26 cellular contexts compared by ENCODE assay signal in the genomic region with DNA sequence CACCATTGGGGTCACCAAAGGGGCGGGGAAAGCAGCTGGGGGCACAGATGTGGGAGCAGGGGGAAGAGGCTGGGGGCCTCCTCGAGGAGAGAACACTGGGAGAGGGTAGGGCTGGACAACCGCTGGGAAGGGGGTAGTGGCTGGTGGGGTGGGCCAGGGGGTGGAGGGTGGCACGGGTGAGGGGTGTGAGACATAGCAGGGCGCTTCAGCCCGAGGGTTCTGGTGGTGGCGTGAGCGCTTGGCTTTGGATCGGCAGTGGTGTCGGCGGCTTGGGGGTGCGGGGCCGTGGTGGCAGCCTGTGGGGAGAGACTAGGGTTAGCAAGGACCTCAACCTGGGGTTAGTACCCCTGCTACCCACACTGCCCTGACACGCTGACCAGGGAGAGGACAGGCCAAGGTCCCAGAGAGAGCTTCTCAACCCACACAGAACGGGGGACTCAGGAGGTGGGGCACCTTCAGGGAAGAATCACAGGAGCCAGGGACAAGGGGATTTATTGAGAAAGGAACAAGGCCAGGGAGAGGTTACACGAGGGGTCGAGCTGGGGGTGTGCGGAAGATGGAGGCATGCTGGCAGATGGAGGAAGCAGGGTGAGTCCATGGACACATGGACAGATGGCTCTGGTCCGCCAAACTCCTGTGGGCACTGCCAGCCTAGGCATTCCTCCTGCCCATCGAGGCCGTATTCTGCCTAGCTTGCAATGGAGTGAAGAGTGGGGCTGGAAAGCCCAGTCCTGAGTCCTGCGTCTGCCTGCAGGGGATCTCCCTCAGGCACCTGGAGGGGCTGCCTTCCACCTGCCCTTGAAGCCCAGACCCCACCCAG. TPM values are rescaled to one million over a fixed set of nuclear protein-coding genes. Genes with fewer than 3 reads are reported as not detected.
A peak's percentile ranks its signal among the peaks of the same experiment; 100 is the strongest.
DNase-seq lines count a peak whose midpoint lies in the region; ATAC-seq and TF ChIP-seq lines count a peak whose summit lies in the region.
"Had no signal": no experiment of that assay in that cellular context is flagged by ENCODE, and none has a peak within 500 bp of the region (broad histone marks: within the 10 kb centered on the region; RNA-seq: fewer than 3 reads in every experiment).

No MANE protein-coding gene starts in this region.

- peaks cover 2% of the 10 kb centered on the region for H3K4me1 Mint-ChIP-seq in CD8-positive, alpha-beta T cell (ENCODE audit: low read depth)
- H3K4me1 Mint-ChIP-seq in activated T-helper 17 cell treated with anti-CD3 and anti-CD28 coated beads, Interleukin-2, amount 50 U/mL, for 72 hours: peaks cover 4% of the 10 kb centered on the region
- H3K4me1 Mint-ChIP-seq: mesothelial cell of epicardium had no signal

- H3K4me3 Mint-ChIP-seq in CD8-positive, alpha-beta T cell: peak overlapping the region; percentile 15
- H3K4me3 Mint-ChIP-seq in activated T-helper 17 cell treated with anti-CD3 and anti-CD28 coated beads, Interleukin-2, amount 50 U/mL, for 72 hours: no peak overlapping the region
- H3K4me3 Mint-ChIP-seq: B cell; mesothelial cell of epicardium; T-helper 2 cell treated with Interferon-gamma antibody and Interleukin-4, amounts not matched to agents 5 μg/mL and 100 μg/mL, for 36 hours had no signal

- no peak for TF ChIP-seq POLR2A in gastroesophageal sphincter (IDR thresholded peaks at IDR 0.05)
- TF ChIP-seq POLR2A in gastrocnemius medialis (IDR thresholded peaks at IDR 0.05): peak in 1 of 2 donors; percentile 15

- no peak for TF ChIP-seq EP300 in gastroesophageal sphincter (IDR thresholded peaks at IDR 0.05)

- no peaks in the 10 kb centered on the region for H3K27me3 Mint-ChIP-seq in CD8-positive, alpha-beta T cell (ENCODE audit: low read depth)
- no peaks in the 10 kb centered on the region for H3K27me3 Mint-ChIP-seq in activated T-helper 17 cell treated with anti-CD3 and anti-CD28 coated beads, Interleukin-2, amount 50 U/mL, for 72 hours
- H3K27me3 Mint-ChIP-seq: B cell had no signal

- intact Hi-C loops in CD8-positive, alpha-beta T cell (cut with DNase I, micrococcal nuclease): no loop called here
- intact Hi-C loops in gastrocnemius medialis (cut with DNase I; ENCODE audit: low total_unique reads): no loop called here
- intact Hi-C loops in left colon (cut with DNase I, micrococcal nuclease): no loop called here

- CTCF ChIA-PET in CD8-positive, alpha-beta T cell (lab: Charles Lee): interaction anchor here (1.2 to 2.4 kb wide), 4 partner anchors 12 to 36 kb away, joined by 3 to 7 read pairs (median 6); a partner anchor contains a TSS

- peak overlapping the region; percentile 70 for H3K27ac Mint-ChIP-seq in CD8-positive, alpha-beta T cell
- peak overlapping the region; percentile 68 for H3K27ac Mint-ChIP-seq in activated T-helper 17 cell treated with anti-CD3 and anti-CD28 coated beads, Interleukin-2, amount 50 U/mL, for 72 hours
- H3K27ac Mint-ChIP-seq: B cell; mesothelial cell of epicardium; T-helper 2 cell treated with Interferon-gamma antibody and Interleukin-4, amounts not matched to agents 5 μg/mL and 100 μg/mL, for 36 hours had no signal

- WGBS in gastroesophageal sphincter (ENCODE audit: low coverage in 1 of 2), 2 donors: 88% methylated on average over 7 to 12 of the region's 22 CpGs

- H3K4me1 ChIP-seq in CD8-positive, alpha-beta T cell (ENCODE audit: insufficient read depth, low read length): peaks cover 8% of the 10 kb centered on the region
- H3K4me1 ChIP-seq in gastroesophageal sphincter (peaks cover 0 to 99% (median 7%) of the 10 kb centered on the region in 3 donors), gastrocnemius medialis (peaks cover 50 to 69% of the 10 kb centered on the region in 2 donors)

- peak in 2 of 7 experiments; percentile 14 to 51 for DNase-seq in CD8-positive, alpha-beta T cell
- DNase-seq in gastrocnemius medialis: no peak
- no peak for DNase-seq in hypothalamus (lab: John Stamatoyannopoulos, UW)
- no peak for DNase-seq in left colon
- DNase-seq in RKO (ENCODE audit: low spot score): no peak
- DNase-seq in activated CD4-positive, alpha-beta T cell treated with anti-CD3 and anti-CD28 coated beads, Interleukin-2, amount 50 U/mL, for 4 hours: no peak
- DNase-seq: activated CD4-positive, CD25-positive, alpha-beta regulatory T cell; activated CD8-positive, alpha-beta memory T cell treated with anti-CD3 and anti-CD28 coated beads for 24 hours; central memory CD4-positive, alpha-beta T cell; DMS 273 treated with DMSO at 0.1 percent for 48 hours; effector CD8-positive, alpha-beta T cell; Kasumi-1; NCI-H1417; NCI-H2171 treated with DMSO at 0.1 percent for 48 hours; NCI-H774; PC-3; stimulated activated CD4-positive, alpha-beta T cell treated with anti-CD3 and anti-CD28 coated beads, Interleukin-2, amount 100 ng/mL, for 24 hours had no signal

- no peak for ATAC-seq in CD8-positive, alpha-beta T cell
- ATAC-seq in activated T-helper 17 cell treated with anti-CD3 and anti-CD28 coated beads, Interleukin-2, amount 50 U/mL, for 72 hours (replicated peaks): no peak
- ATAC-seq in gastroesophageal sphincter (no peak), gastrocnemius medialis (no peak), left colon (no peak)
- ATAC-seq: PC-3 had no signal

- TF ChIP-seq CTCF in CD8-positive, alpha-beta T cell (IDR thresholded peaks at IDR 0.05): no peak
- TF ChIP-seq CTCF in gastroesophageal sphincter (IDR thresholded peaks at IDR 0.05) (no peak), gastrocnemius medialis (IDR thresholded peaks at IDR 0.05 in 4 of 5, conservative IDR thresholded peaks at IDR 0.05 in 1 of 5) (no peak)

- no peak overlapping the region for H3K27ac ChIP-seq in CD8-positive, alpha-beta T cell (ENCODE audit: low read depth, low read length)
- H3K27ac ChIP-seq in gastroesophageal sphincter (peak overlapping the region in 3 of 4 donors; percentile 99 to 100 (median 99)), gastrocnemius medialis (peak overlapping the region; percentile 98 to 100 (median 100))
- H3K27ac ChIP-seq: hepatocyte had no signal

- POLR2A ChIA-PET in CD8-positive, alpha-beta T cell (lab: Charles Lee): no interaction called here

- in situ Hi-C loops in gastrocnemius medialis (cut with MboI; ENCODE audit: low sequenced_read_pairs in 4 of 4): no loop called here

- H3K9me3 Mint-ChIP-seq in CD8-positive, alpha-beta T cell: no peaks in the 10 kb centered on the region
- H3K9me3 Mint-ChIP-seq in activated T-helper 17 cell treated with anti-CD3 and anti-CD28 coated beads, Interleukin-2, amount 50 U/mL, for 72 hours: no peaks in the 10 kb centered on the region
- H3K9me3 Mint-ChIP-seq: mesothelial cell of epicardium; T-helper 2 cell treated with Interferon-gamma antibody and Interleukin-4, amounts not matched to agents 5 μg/mL and 100 μg/mL, for 36 hours had no signal

- H3K4me3 ChIP-seq in CD8-positive, alpha-beta T cell (ENCODE audit: low read depth, low read length): no peak overlapping the region
- H3K4me3 ChIP-seq in gastroesophageal sphincter (no peak overlapping the region), gastrocnemius medialis (no peak overlapping the region)
- H3K4me3 ChIP-seq: hepatocyte had no signal

- peaks cover 80% of the 10 kb centered on the region for H3K36me3 Mint-ChIP-seq in CD8-positive, alpha-beta T cell
- H3K36me3 Mint-ChIP-seq in activated T-helper 17 cell treated with anti-CD3 and anti-CD28 coated beads, Interleukin-2, amount 50 U/mL, for 72 hours (ENCODE audit: low read depth): no peaks in the 10 kb centered on the region

- H3K27me3 ChIP-seq in CD8-positive, alpha-beta T cell (ENCODE audit: insufficient read depth, low read length): no peaks in the 10 kb centered on the region
- H3K27me3 ChIP-seq in gastroesophageal sphincter: no peaks in the 10 kb centered on the region
- H3K27me3 ChIP-seq in gastrocnemius medialis: no peaks in the 10 kb centered on the region
- H3K27me3 ChIP-seq: hepatocyte had no signal

- no peaks in the 10 kb centered on the region for H3K9me3 ChIP-seq in CD8-positive, alpha-beta T cell (ENCODE audit: low read length)
- H3K9me3 ChIP-seq in gastroesophageal sphincter (no peaks in the 10 kb centered on the region), gastrocnemius medialis (no peaks in the 10 kb centered on the region)

- H3K36me3 ChIP-seq in CD8-positive, alpha-beta T cell (ENCODE audit: insufficient read depth, low read length): peaks cover 80% of the 10 kb centered on the region
- peaks cover 15 to 96% of the 10 kb centered on the region in 2 donors for H3K36me3 ChIP-seq in gastroesophageal sphincter
- peaks cover 25 to 94% of the 10 kb centered on the region in 2 donors for H3K36me3 ChIP-seq in gastrocnemius medialis

RNA-seq across cellular contexts. Expression of a gene that starts 8.4 kb away (rescaled TPM):
- 1,000 to 10,000 TPM; 1,922 to 1,926 TPM for total RNA-seq in CD8-positive, alpha-beta T cell
- total RNA-seq in activated T-helper 17 cell treated with anti-CD3 and anti-CD28 coated beads, Interleukin-2, amount 50 U/mL, for 72 hours: 100 to 1,000 TPM in 1 of 2 donors, 10 to 100 TPM in 1; 52.0 to 269 TPM
- total RNA-seq in gastroesophageal sphincter (100 to 1,000 TPM in 3 of 4 donors, 10 to 100 TPM in 1; 67.1 to 188 (median 136) TPM), gastrocnemius medialis (100 to 1,000 TPM; 105 to 263 (median 164) TPM), left colon (100 to 1,000 TPM in 1 of 2 donors, 10 to 100 TPM in 1; 35.0 to 113 TPM)

RNA-seq across cellular contexts. Expression of a gene that starts 19.0 kb away (rescaled TPM):
- 100 to 1,000 TPM; 302 to 303 TPM for total RNA-seq in CD8-positive, alpha-beta T cell
- 10 to 100 TPM; 41.7 to 66.2 TPM for total RNA-seq in activated T-helper 17 cell treated with anti-CD3 and anti-CD28 coated beads, Interleukin-2, amount 50 U/mL, for 72 hours
- total RNA-seq in gastroesophageal sphincter (10 to 100 TPM; 14.6 to 39.8 (median 33.4) TPM), gastrocnemius medialis (10 to 100 TPM; 10.9 to 37.0 (median 25.7) TPM), left colon (10 to 100 TPM; 45.1 to 56.3 TPM)

RNA-seq across cellular contexts. Expression of a gene that starts 19.9 kb away (rescaled TPM):
- under 1 TPM; 0.30 to 0.92 TPM for total RNA-seq in CD8-positive, alpha-beta T cell
- total RNA-seq in activated T-helper 17 cell treated with anti-CD3 and anti-CD28 coated beads, Interleukin-2, amount 50 U/mL, for 72 hours: 10 to 100 TPM in 1 of 2 donors, 1 to 10 TPM in 1; 2.9 to 10.0 TPM
- total RNA-seq in gastroesophageal sphincter (under 1 TPM in 2 of 4 donors, not detected in 2; 0.89 to 0.94 TPM), gastrocnemius medialis (not detected), left colon (not detected)
- total RNA-seq: B cell, hepatocyte, PC-3, SK-MEL-5, subcutaneous adipose tissue had no signal

RNA-seq across cellular contexts. Expression of a gene that starts 25.5 kb away (rescaled TPM):
- under 1 TPM; 0.11 to 0.33 TPM for total RNA-seq in CD8-positive, alpha-beta T cell
- 1 to 10 TPM in 1 of 2 donors, under 1 TPM in 1; 0.13 to 1.3 TPM for total RNA-seq in activated T-helper 17 cell treated with anti-CD3 and anti-CD28 coated beads, Interleukin-2, amount 50 U/mL, for 72 hours
- total RNA-seq in gastroesophageal sphincter (under 1 TPM in 1 of 4 donors, not detected in 3; 0.37 TPM), gastrocnemius medialis (not detected), left colon (not detected)
- total RNA-seq: B cell, kidney, SK-MEL-5, subcutaneous adipose tissue had no signal

RNA-seq across cellular contexts. Expression of a gene that starts 32.4 kb away (rescaled TPM):
- 10 to 100 TPM; 19.1 to 22.7 TPM for total RNA-seq in CD8-positive, alpha-beta T cell
- total RNA-seq in activated T-helper 17 cell treated with anti-CD3 and anti-CD28 coated beads, Interleukin-2, amount 50 U/mL, for 72 hours: 10 to 100 TPM; 43.3 to 45.3 TPM
- total RNA-seq in gastroesophageal sphincter (10 to 100 TPM; 11.2 to 18.8 (median 15.5) TPM), gastrocnemius medialis (1 to 10 TPM in 3 of 4 donors, under 1 TPM in 1; 0.75 to 5.7 (median 3.1) TPM), left colon (10 to 100 TPM; 11.3 to 12.6 TPM)

Comparison
In these comparisons a context has a peak if more than half of its experiments do, and no peak if none do; other contexts are left out.
1. RNA of a gene that starts 8.4 kb away (total RNA-seq): 1,922 to 1,926 TPM in CD8-positive, alpha-beta T cell; 52.0 to 269 TPM in activated T-helper 17 cell treated with anti-CD3 and anti-CD28 coated beads, Interleukin-2, amount 50 U/mL, for 72 hours, 105 to 263 TPM in gastrocnemius medialis, 67.1 to 188 TPM in gastroesophageal sphincter and 35.0 to 113 TPM in left colon; every median in the first group is over 4 times any median in the second.
2. RNA of a gene that starts 19.0 kb away (total RNA-seq): 302 to 303 TPM in CD8-positive, alpha-beta T cell; 41.7 to 66.2 TPM in activated T-helper 17 cell treated with anti-CD3 and anti-CD28 coated beads, Interleukin-2, amount 50 U/mL, for 72 hours, 45.1 to 56.3 TPM in left colon, 14.6 to 39.8 TPM in gastroesophageal sphincter and 10.9 to 37.0 TPM in gastrocnemius medialis; every median in the first group is over 4 times any median in the second.